8 cellular contexts compared by ENCODE assay signal in the genomic region with DNA sequence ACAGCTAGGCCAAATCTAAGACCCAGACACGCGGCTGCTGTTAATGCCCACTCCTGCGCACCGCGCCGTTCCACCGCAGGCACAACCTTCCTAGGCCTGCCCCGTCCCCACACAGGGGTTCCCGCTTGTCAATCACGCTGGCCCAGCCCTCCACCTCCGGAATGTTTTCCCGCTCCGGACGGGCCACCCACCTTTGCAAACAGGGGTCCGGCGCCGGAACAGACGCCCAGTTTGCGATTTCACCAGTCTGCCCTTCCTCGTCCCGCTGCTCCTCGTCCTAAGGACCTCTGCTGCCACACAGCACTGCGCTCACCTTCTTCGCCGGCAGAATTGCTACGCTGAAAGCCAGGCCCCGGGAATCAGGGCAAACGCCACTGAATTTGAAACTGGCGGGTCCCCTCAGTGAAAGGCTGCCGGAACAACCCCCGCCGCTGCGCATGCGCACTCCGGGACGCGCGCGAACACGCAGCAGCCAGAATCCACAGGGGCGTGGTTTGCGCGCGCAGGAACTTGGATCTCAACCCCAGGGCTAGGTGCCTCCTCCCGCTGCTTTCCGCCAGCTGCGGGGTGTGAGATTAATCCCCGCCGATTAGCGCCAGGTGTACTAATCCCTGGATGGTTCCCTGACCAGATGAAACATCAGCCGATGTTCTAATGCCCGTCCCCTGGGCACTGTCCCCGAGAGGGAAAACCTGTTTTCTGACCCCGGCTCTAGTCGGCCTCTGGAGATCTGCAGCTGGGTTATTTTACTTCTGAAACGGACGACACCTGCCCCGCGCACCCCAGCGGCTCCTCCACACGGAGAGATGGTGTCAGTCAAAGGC.
DNase-seq lines count a peak whose midpoint lies in the region; ATAC-seq and TF ChIP-seq lines count a peak whose summit lies in the region.
"Not testable (repeated sequence)": the region's sequence is repeated elsewhere in the genome, so short reads cannot be mapped to it uniquely, and the experiment has no call there.

No MANE protein-coding gene starts in this region.

- H3K9me3 ChIP-seq in GM23248 (ENCODE audit: low read depth); Karpas-422 (ENCODE audit: low read length): not testable (repeated sequence)

- not testable (repeated sequence) for H3K4me1 ChIP-seq in GM23248 (ENCODE audit: insufficient read depth); Karpas-422 (ENCODE audit: low read length)

- peak overlapping the region; percentile 89 for H3K4me2 ChIP-seq in GM23248 (ENCODE audit: unreplicated experiment)
- peak overlapping the region; percentile 72 for H3K4me2 ChIP-seq in Karpas-422 (ENCODE audit: low read depth, low read length, poor library complexity, severe bottlenecking)

- H3K27me3 Mint-ChIP-seq in natural killer cell (ENCODE audit: low read depth in 2 of 2); stimulated activated memory B cell treated with anti-CD40 and anti-IgM and Interleukin-4, amounts not matched to agents 10 μg/mL and 1 μg/mL and 100 μg/mL, for 72 hours: not testable (repeated sequence)

- 1% methylated on average over 59 to 61 of the region's 61 CpGs for WGBS in GM23248 (ENCODE audit: low coverage in 1 of 2, low lambda C conversion rate in 2 of 2, missing lambda C conversion rate in 2 of 2), 2 experiments

- not testable (repeated sequence) for H3K36me3 ChIP-seq in GM23248 (ENCODE audit: low read depth); Karpas-422 (ENCODE audit: insufficient read depth, low read length)

- H3K9ac ChIP-seq in GM23248 (peak overlapping the region; percentile 58), Karpas-422 (ENCODE audit: low read length) (peak overlapping the region; percentile 73)

- intact Hi-C loops in natural killer cell (cut with micrococcal nuclease): not testable (repeated sequence)

- DNase-seq in Daoy (ENCODE audit: low read depth): peak; percentile 79
- DNase-seq in GM23248: peak; percentile 88
- peak; percentile 94 for DNase-seq in Karpas-422
- peak; percentile 85 for DNase-seq in RKO (ENCODE audit: low spot score)
- peak; percentile 88 for DNase-seq in activated T-helper 1 cell treated with Interleukin-2 at 50 U/mL for 16 hours (ENCODE audit: low read depth)
- DNase-seq in fibroblast of peridontal ligament (ENCODE audit: extremely low read depth): peak; percentile 75
- peak; percentile 86 for DNase-seq in natural killer cell

- H3K9me2 ChIP-seq in GM23248 (ENCODE audit: insufficient read depth); Karpas-422 (replicated peaks; ENCODE audit: insufficient read depth, low read length): not testable (repeated sequence)

- TF ChIP-seq CTCF in natural killer cell (IDR thresholded peaks at IDR 0.05): not testable (repeated sequence)

- H3K36me3 Mint-ChIP-seq in natural killer cell; stimulated activated memory B cell treated with anti-CD40 and anti-IgM and Interleukin-4, amounts not matched to agents 10 μg/mL and 1 μg/mL and 100 μg/mL, for 72 hours: not testable (repeated sequence)

- H3K4me3 ChIP-seq in GM23248 (peak overlapping the region; percentile 77), Karpas-422 (ENCODE audit: low read length) (peak overlapping the region; percentile 85)

- peak; percentile 88 to 91 (median 91) for ATAC-seq in natural killer cell
- peak; percentile 88 for ATAC-seq in stimulated activated memory B cell treated with anti-CD40 and anti-IgM and Interleukin-4, amounts not matched to agents 10 μg/mL and 1 μg/mL and 100 μg/mL, for 72 hours

- H3F3A ChIP-seq in GM23248 (ENCODE audit: insufficient read depth): not testable (repeated sequence)

- H4K20me1 ChIP-seq in GM23248 (ENCODE audit: insufficient read depth); Karpas-422 (ENCODE audit: insufficient read depth, low read depth, low read length): not testable (repeated sequence)

- H3K27ac ChIP-seq in GM23248: not testable (repeated sequence)
- H3K27ac ChIP-seq in Karpas-422 (ENCODE audit: low read length): peak overlapping the region; percentile 68

- not testable (repeated sequence) for H3K27me3 ChIP-seq in GM23248 (replicated peaks; ENCODE audit: insufficient read depth); Karpas-422 (ENCODE audit: low read length)

- H3K4me3 Mint-ChIP-seq in natural killer cell: peak overlapping the region; percentile 100
- peak overlapping the region; percentile 99 for H3K4me3 Mint-ChIP-seq in stimulated activated memory B cell treated with anti-CD40 and anti-IgM and Interleukin-4, amounts not matched to agents 10 μg/mL and 1 μg/mL and 100 μg/mL, for 72 hours

- peak overlapping the region; percentile 88 for H2AFZ ChIP-seq in GM23248
- peak overlapping the region; percentile 70; the same call in 1 of the 2 replicates for H2AFZ ChIP-seq in Karpas-422 (ENCODE audit: low read length)

- not testable (repeated sequence) for H3K79me2 ChIP-seq in GM23248 (ENCODE audit: insufficient read depth); Karpas-422 (ENCODE audit: low read length)

- peak overlapping the region; percentile 93 to 94 for H3K27ac Mint-ChIP-seq in natural killer cell
- H3K27ac Mint-ChIP-seq in stimulated activated memory B cell treated with anti-CD40 and anti-IgM and Interleukin-4, amounts not matched to agents 10 μg/mL and 1 μg/mL and 100 μg/mL, for 72 hours: peak overlapping the region; percentile 95

- peaks cover 25% of the 10 kb centered on the region in 2 donors for H3K4me1 Mint-ChIP-seq in natural killer cell
- peaks cover 20% of the 10 kb centered on the region for H3K4me1 Mint-ChIP-seq in stimulated activated memory B cell treated with anti-CD40 and anti-IgM and Interleukin-4, amounts not matched to agents 10 μg/mL and 1 μg/mL and 100 μg/mL, for 72 hours

- in situ Hi-C loops in GM23248 (cut with MboI): not testable (repeated sequence)

- H3K9me3 Mint-ChIP-seq in natural killer cell; stimulated activated memory B cell treated with anti-CD40 and anti-IgM and Interleukin-4, amounts not matched to agents 10 μg/mL and 1 μg/mL and 100 μg/mL, for 72 hours: not testable (repeated sequence)
